In the genomic region with DNA sequence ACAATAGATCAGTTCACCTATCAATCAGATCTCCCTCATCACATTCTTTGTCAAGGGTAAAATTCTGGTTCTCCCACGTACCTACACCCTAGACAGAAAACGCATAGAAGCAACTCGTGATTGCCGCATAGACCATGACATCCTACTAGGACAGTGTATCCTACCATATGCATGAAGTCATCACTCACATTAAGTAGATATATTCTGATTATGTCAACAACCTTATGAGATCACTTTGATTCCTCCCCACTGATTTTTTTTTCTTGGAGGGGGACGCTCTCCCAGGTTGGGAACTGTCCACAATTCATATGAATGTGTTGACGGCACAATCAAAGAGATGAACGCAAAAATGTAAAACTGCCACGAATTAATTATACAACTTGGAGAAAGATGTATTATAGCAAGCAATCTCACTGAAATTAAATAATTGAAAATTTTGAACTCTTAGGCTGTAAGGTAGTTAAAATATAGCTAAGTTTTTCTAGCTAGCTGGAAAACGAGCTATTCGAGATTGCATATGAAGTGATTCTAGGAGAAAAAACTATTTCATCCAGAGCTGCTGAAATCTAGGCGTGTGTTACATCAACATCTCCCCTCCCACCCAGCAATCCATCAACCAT, we compare ENCODE assay signal across 8 cellular contexts.
DNase-seq lines count a peak whose midpoint lies in the region; ATAC-seq, FAIRE-seq and TF ChIP-seq lines count a peak whose summit lies in the region.

No MANE protein-coding gene starts in this region.

- no peak overlapping the region for H2AFZ ChIP-seq in keratinocyte (ENCODE audit: control insufficient read depth, low read length)

- H3K9me3 Mint-ChIP-seq in activated T-cell treated with anti-CD3 and anti-CD28 coated beads, Interleukin-2, amount 50 U/mL, for 4 hours, result no peaks in the 10 kb centered on the region

- in situ Hi-C loops in astrocyte of the spinal cord (cut with HindIII; ENCODE audit: low sequenced_read_pairs), result no loop called here

- peak overlapping the region; percentile 94 for H3K27ac ChIP-seq in keratinocyte (ENCODE audit: control insufficient read depth, insufficient read depth, low read length)
- no peak overlapping the region for H3K27ac ChIP-seq in thoracic aorta

- H3K27me3 Mint-ChIP-seq in activated T-cell treated with anti-CD3 and anti-CD28 coated beads, Interleukin-2, amount 50 U/mL, for 4 hours (ENCODE audit: low read depth), result peaks cover 30% of the 10 kb centered on the region

- H3K4me1 ChIP-seq in keratinocyte (ENCODE audit: control insufficient read depth, extremely low read depth, insufficient read depth, low read length), result peaks cover 30% of the 10 kb centered on the region
- peaks cover 0 to 6% of the 10 kb centered on the region in 2 donors for H3K4me1 ChIP-seq in thoracic aorta (ENCODE audit: control insufficient read depth in 1 of 2, low read depth in 2 of 2)

- no peak for ATAC-seq in activated T-cell treated with anti-CD3 and anti-CD28 coated beads, Interleukin-2, amount 50 U/mL, for 4 hours
- ATAC-seq in thoracic aorta (ENCODE audit: insufficient number of reproducible peaks, low FRiP score, low read depth), result no peak
- ATAC-seq in HG02870 (IDR thresholded peaks at IDR 0.05; ENCODE audit: unreplicated experiment), result no peak

- DNase-seq in activated T-cell treated with anti-CD3 and anti-CD28 coated beads, Interleukin-2, amount 50 U/mL, for 4 hours, result no peak
- DNase-seq in activated T-cell treated with anti-CD3 and anti-CD28 coated beads for 4 hours (no peak), astrocyte of the spinal cord (ENCODE audit: low read depth, low spot score) (no peak), keratinocyte (ENCODE audit: low read depth, low spot score) (no peak), thoracic aorta (ENCODE audit: low spot score) (no peak), NCI-H1436 treated with DMSO at 0.1 percent for 48 hours (lab: John Stamatoyannopoulos, UW) (no peak), NCI-H2107 (lab: John Stamatoyannopoulos, UW) (no peak)

- H3K9me3 ChIP-seq in keratinocyte (ENCODE audit: control insufficient read depth, low read depth, low read length), result no peaks in the 10 kb centered on the region
- no peaks in the 10 kb centered on the region for H3K9me3 ChIP-seq in thoracic aorta

- H3K4me3 Mint-ChIP-seq in activated T-cell treated with anti-CD3 and anti-CD28 coated beads, Interleukin-2, amount 50 U/mL, for 4 hours, result peak overlapping the region; percentile 78

- H3K27me3 ChIP-seq in keratinocyte (ENCODE audit: control insufficient read depth, extremely low read depth, insufficient read depth, low read length) (no peaks in the 10 kb centered on the region), thoracic aorta (replicated peaks; ENCODE audit: insufficient read depth) (no peaks in the 10 kb centered on the region)

- peak overlapping the region; percentile 93 for H3K4me2 ChIP-seq in keratinocyte (ENCODE audit: control insufficient read depth, extremely low read depth, insufficient read depth, low read depth, low read length)

- H3K4me1 Mint-ChIP-seq in activated T-cell treated with anti-CD3 and anti-CD28 coated beads, Interleukin-2, amount 50 U/mL, for 4 hours (ENCODE audit: low read depth), result peaks cover 11% of the 10 kb centered on the region

- FAIRE-seq in keratinocyte (lab: Jason Lieb, UNC), result no peak

- no peaks in the 10 kb centered on the region for H3K36me3 Mint-ChIP-seq in activated T-cell treated with anti-CD3 and anti-CD28 coated beads, Interleukin-2, amount 50 U/mL, for 4 hours (ENCODE audit: insufficient read depth)

- dilution Hi-C loops in keratinocyte (cut with MboI; ENCODE audit: extremely low pct_ligation_motif_present, low sequenced_read_pairs), result no loop called here

- H4K20me1 ChIP-seq in keratinocyte (ENCODE audit: control insufficient read depth, extremely low read depth, insufficient read depth, low read length), result no peaks in the 10 kb centered on the region

- H3K36me3 ChIP-seq in keratinocyte (ENCODE audit: control insufficient read depth in 2 of 2, extremely low read depth in 1 of 2, insufficient read depth in 2 of 2, low read length in 2 of 2) (peaks cover 0 to 5% of the 10 kb centered on the region in 2 experiments), thoracic aorta (no peaks in the 10 kb centered on the region)

- peaks cover 62% of the 10 kb centered on the region for H3K79me2 ChIP-seq in keratinocyte (ENCODE audit: control insufficient read depth, insufficient read depth, low read length)

- H3K4me3 ChIP-seq in astrocyte of the spinal cord (ENCODE audit: low read depth, low read length), result peak overlapping the region; percentile 66
- peak overlapping the region; percentile 65 to 91 (median 78) for H3K4me3 ChIP-seq in keratinocyte (ENCODE audit: control insufficient read depth in 2 of 3, extremely low read depth in 1 of 3, insufficient read depth in 2 of 3, low read depth in 1 of 3, low read length in 3 of 3)
- H3K4me3 ChIP-seq in thoracic aorta, result peak overlapping the region; percentile 81

- H3K9me1 ChIP-seq in keratinocyte (ENCODE audit: control insufficient read depth, extremely low read depth, insufficient read depth, low read length), result no peaks in the 10 kb centered on the region

- TF ChIP-seq CTCF in astrocyte of the spinal cord (IDR thresholded peaks at IDR 0.05; ENCODE audit: low read depth, low read length) (no peak), keratinocyte (optimal IDR thresholded peaks at IDR 0.05 in 1 of 3, IDR thresholded peaks at IDR 0.05 in 1 of 3, conservative IDR thresholded peaks at IDR 0.05 in 1 of 3; ENCODE audit: extremely low read depth in 1 of 3, insufficient read depth in 2 of 3, low read length in 3 of 3) (no peak), thoracic aorta (IDR thresholded peaks at IDR 0.05) (no peak)

- peak overlapping the region; percentile 97 for H3K9ac ChIP-seq in keratinocyte (ENCODE audit: control insufficient read depth, extremely low read depth, insufficient read depth, low read length)
